15 cellular contexts compared by ENCODE assay signal in genomic region chr17:55056530-55056929, GRCh38.
DNase-seq lines count a peak whose midpoint lies in the region; TF ChIP-seq lines count a peak whose summit lies in the region.
"Had no signal": no experiment of that assay in that cellular context is flagged by ENCODE, and none has a peak within 500 bp of the region (broad histone marks: within the 10 kb centered on the region; RNA-seq: fewer than 3 reads in every experiment).

No MANE protein-coding gene starts in this region.

- H3K36me3 ChIP-seq in stomach = no peaks in the 10 kb centered on the region
- H3K36me3 ChIP-seq: esophagus muscularis mucosa, transverse colon had no signal

- H3K27ac ChIP-seq in stomach = no peak overlapping the region
- H3K27ac ChIP-seq: esophagus muscularis mucosa, transverse colon had no signal

- intact Hi-C loops in stomach (cut with DNase I; ENCODE audit: low total_unique reads) = no loop called here
- intact Hi-C loops in head of caudate nucleus (cut with DNase I) = no loop called here

- TF ChIP-seq CTCF in stomach (IDR thresholded peaks at IDR 0.05) = no peak

- no peak for TF ChIP-seq EP300 in stomach (IDR thresholded peaks at IDR 0.05)

- WGBS in stomach, 5 donors = 18 to 53% (median 34%) methylated on average over 4 of the region's 4 CpGs

- no peak for TF ChIP-seq POLR2A in stomach (IDR thresholded peaks at IDR 0.05)

- DNase-seq in NCI-H1417 (lab: John Stamatoyannopoulos, UW) = peak in 2 of 3 experiments; percentile 4 to 54
- no peak for DNase-seq in NCI-H1417 treated with DMSO at 0.1 percent for 48 hours (lab: John Stamatoyannopoulos, UW)
- DNase-seq in NCI-H748 (lab: John Stamatoyannopoulos, UW; ENCODE audit: unreplicated experiment) = peak; percentile 56
- peak; percentile 18 to 20 for DNase-seq in dermis microvascular lymphatic vessel endothelial cell (ENCODE audit: low read depth in 2 of 2)
- peak; percentile 58 for DNase-seq in stomach
- no peak for DNase-seq in head of caudate nucleus
- no peak for DNase-seq in activated CD8-positive, alpha-beta memory T cell treated with anti-CD3 and anti-CD28 coated beads, Interleukin-2, amount 50 U/mL, for 48 hours
- DNase-seq in kidney tubule cell (ENCODE audit: low spot score) = no peak
- DNase-seq: activated CD4-positive, alpha-beta T cell treated with anti-CD3 and anti-CD28 coated beads, Interleukin-2, amount 50 U/mL, for 48 hours; cerebellar nuclear complex; GOT3; mesenchymal stem cell; occipital lobe; transverse colon had no signal

- peaks cover 0 to 6% (median 0%) of the 10 kb centered on the region in 4 donors for H3K4me1 ChIP-seq in stomach
- H3K4me1 ChIP-seq: esophagus muscularis mucosa had no signal

- no peak overlapping the region for H3K4me3 ChIP-seq in stomach
- H3K4me3 ChIP-seq: esophagus muscularis mucosa, transverse colon had no signal

- no peaks in the 10 kb centered on the region for H3K27me3 ChIP-seq in stomach
- H3K27me3 ChIP-seq: esophagus muscularis mucosa, transverse colon had no signal

- H3K9me3 ChIP-seq in stomach = no peaks in the 10 kb centered on the region
- H3K9me3 ChIP-seq: esophagus muscularis mucosa, transverse colon had no signal

Comparison
In these comparisons a context has a peak if more than half of its experiments do, and no peak if none do; other contexts are left out.
1. DNase-seq: peak in NCI-H1417 (2 of 3), NCI-H748 (single experiment), dermis microvascular lymphatic vessel endothelial cell (2 of 2) and stomach (single experiment); none in NCI-H1417 treated with DMSO at 0.1 percent for 48 hours (single experiment), head of caudate nucleus (0 of 42), activated CD8-positive, alpha-beta memory T cell treated with anti-CD3 and anti-CD28 coated beads, Interleukin-2, amount 50 U/mL, for 48 hours (single experiment) and kidney tubule cell (single experiment).